Comparison of ENCODE assay signal across 3 cellular contexts in genomic region chr1:159349374-159349773, GRCh38. TPM values are rescaled to one million over a fixed set of nuclear protein-coding genes. Genes with fewer than 3 reads are reported as not detected.
"Had no signal": no experiment of that assay in that cellular context is flagged by ENCODE, and none has a peak within 500 bp of the region (broad histone marks: within the 10 kb centered on the region; RNA-seq: fewer than 3 reads in every experiment).

No MANE protein-coding gene starts in this region.

RNA-seq across cellular contexts. Expression of gene FCER1A, which starts 47.2 kb away (rescaled TPM):
- total RNA-seq: LHCN-M2, M059J, MCF 10A had no signal
